15 cellular contexts compared by ENCODE assay signal in the genomic region with DNA sequence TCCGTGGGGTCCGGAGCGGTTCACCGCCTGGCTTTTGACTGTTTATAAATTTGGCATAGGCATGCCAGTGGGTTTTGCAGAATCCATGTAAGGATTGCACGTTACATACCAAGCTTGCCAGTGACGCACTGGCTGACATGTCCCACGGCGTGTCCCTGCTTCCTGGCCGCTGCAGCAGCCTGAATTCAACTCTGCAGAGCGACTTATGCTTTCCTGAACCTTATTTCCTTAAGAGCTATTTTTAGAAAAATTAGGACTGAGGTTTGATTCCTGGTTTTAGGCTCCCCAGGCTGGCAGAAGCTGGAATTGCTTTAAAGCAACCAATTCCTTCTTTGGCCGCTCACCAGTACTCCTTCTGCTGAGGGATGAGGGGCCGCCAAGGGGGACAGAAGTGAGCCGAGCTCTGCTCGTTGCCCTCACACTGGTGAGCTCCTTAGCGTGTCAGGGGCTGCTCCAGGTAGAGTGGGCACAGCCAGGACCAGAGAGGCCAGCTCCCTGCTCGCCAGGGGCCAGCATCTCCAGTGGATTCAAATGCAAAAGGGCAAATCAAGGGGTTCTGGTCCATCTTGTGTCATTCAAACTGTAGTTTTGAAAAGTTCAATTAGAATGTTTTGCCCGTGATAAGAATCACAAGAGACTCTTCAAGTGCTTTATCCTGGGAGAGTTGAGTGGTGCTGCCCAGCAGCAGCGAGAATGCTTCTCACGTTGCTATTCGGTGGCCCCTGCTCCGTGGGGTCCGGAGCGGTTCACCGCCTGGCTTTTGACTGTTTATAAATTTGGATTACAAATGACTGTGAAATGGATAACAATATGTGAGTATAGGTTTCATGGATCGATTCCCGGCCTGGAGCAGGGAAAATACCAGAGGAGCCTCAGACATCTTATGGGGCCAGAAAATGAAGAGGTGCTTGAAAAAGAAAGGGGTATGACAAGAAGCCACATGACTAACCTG. TPM values are rescaled to one million over a fixed set of nuclear protein-coding genes. Genes with fewer than 3 reads are reported as not detected.
A peak's percentile ranks its signal among the peaks of the same experiment; 100 is the strongest.
DNase-seq lines count a peak whose midpoint lies in the region; ATAC-seq and TF ChIP-seq lines count a peak whose summit lies in the region.
"Had no signal": no experiment of that assay in that cellular context is flagged by ENCODE, and none has a peak within 500 bp of the region (broad histone marks: within the 10 kb centered on the region; RNA-seq: fewer than 3 reads in every experiment).

No MANE protein-coding gene starts in this region.

- no peaks in the 10 kb centered on the region for H3K9me2 ChIP-seq in GM23248 (ENCODE audit: insufficient read depth)

- H3K4me3 Mint-ChIP-seq in osteocyte (ENCODE audit: unreplicated experiment) = no peak overlapping the region
- no peak overlapping the region for H3K4me3 Mint-ChIP-seq in naive thymus-derived CD8-positive, alpha-beta T cell
- H3K4me3 Mint-ChIP-seq: activated CD4-positive, alpha-beta T cell treated with anti-CD3 and anti-CD28 coated beads, Interleukin-2, amount 10 ng/mL, durations not matched to agents 7 days and 5 days; activated T-cell treated with anti-CD3 and anti-CD28 coated beads, Interleukin-2, amount 50 U/mL, for 4 hours; stimulated activated naive B cell treated with anti-CD40 and anti-IgM and Interleukin-4, amounts not matched to agents 10 μg/mL and 1 μg/mL and 100 μg/mL, for 72 hours had no signal

- intact Hi-C loops in heart right ventricle (cut with DNase I) = loop anchor here in 2 of 10 donors (2.0 to 5.0 kb wide), 2 partner anchors 182 to 185 kb away; no protein-coding TSS in a partner anchor

- peaks cover 3% of the 10 kb centered on the region for H3K9me3 Mint-ChIP-seq in osteocyte (ENCODE audit: unreplicated experiment)
- peaks cover 0 to 16% (median 3%) of the 10 kb centered on the region in 9 donors for H3K9me3 Mint-ChIP-seq in naive thymus-derived CD8-positive, alpha-beta T cell
- H3K9me3 Mint-ChIP-seq: activated T-cell treated with anti-CD3 and anti-CD28 coated beads, Interleukin-2, amount 50 U/mL, for 4 hours had no signal

- H3K9me3 ChIP-seq in GM23248 (ENCODE audit: low read depth) = no peaks in the 10 kb centered on the region
- no peaks in the 10 kb centered on the region for H3K9me3 ChIP-seq in heart right ventricle
- H3K9me3 ChIP-seq: neutrophil, vagina had no signal

- no peaks in the 10 kb centered on the region for H3K79me2 ChIP-seq in GM23248 (ENCODE audit: insufficient read depth)

- TF ChIP-seq CTCF in heart right ventricle (IDR thresholded peaks at IDR 0.05) (peak in 8 of 9 donors; percentile 10 to 57 (median 37)), osteocyte (IDR thresholded peaks at IDR 0.05) (no peak)

- H3K27me3 Mint-ChIP-seq in osteocyte (ENCODE audit: unreplicated experiment) = peaks cover 9% of the 10 kb centered on the region
- H3K27me3 Mint-ChIP-seq in naive thymus-derived CD8-positive, alpha-beta T cell = peaks cover 16 to 77% (median 37%) of the 10 kb centered on the region in 5 donors

- H3K9ac ChIP-seq in GM23248 = no peak overlapping the region
- H3K9ac ChIP-seq: BLaER1 had no signal

- POLR2A ChIA-PET in naive thymus-derived CD8-positive, alpha-beta T cell (lab: Charles Lee) = interaction anchor here (0.9 kb wide), 1 partner anchor 10 kb away, joined by 3 read pairs; no protein-coding TSS in a partner anchor

- DNase-seq in GM23248 = peak; percentile 28
- DNase-seq in astrocyte of the hippocampus (ENCODE audit: low read depth, low spot score) = peak; percentile 8
- DNase-seq in heart right ventricle = no peak
- DNase-seq in osteocyte (ENCODE audit: extremely low spot score, unreplicated experiment) = peak; percentile 85
- DNase-seq in naive thymus-derived CD8-positive, alpha-beta T cell = no peak
- DNase-seq: activated CD4-positive, alpha-beta T cell treated with anti-CD3 and anti-CD28 coated beads, Interleukin-2, amount 10 ng/mL, durations not matched to agents 7 days and 5 days; activated T-cell treated with anti-CD3 and anti-CD28 coated beads, Interleukin-2, amount 50 U/mL, for 4 hours; DMS 273 treated with DMSO at 0.1 percent for 48 hours; stimulated activated naive B cell treated with anti-CD40 and anti-IgM and Interleukin-4, amounts not matched to agents 10 μg/mL and 1 μg/mL and 100 μg/mL, for 72 hours had no signal

- H3K36me3 ChIP-seq in GM23248 (ENCODE audit: low read depth) (no peaks in the 10 kb centered on the region), heart right ventricle (no peaks in the 10 kb centered on the region)
- H3K36me3 ChIP-seq: BLaER1, neutrophil, vagina had no signal

- H3K4me2 ChIP-seq in GM23248 (ENCODE audit: unreplicated experiment) = no peak overlapping the region
- H3K4me2 ChIP-seq: BLaER1 had no signal

- peak; percentile 16 to 63 (median 50) for ATAC-seq in heart right ventricle
- no peak for ATAC-seq in HG02678 (IDR thresholded peaks at IDR 0.05; ENCODE audit: unreplicated experiment)
- ATAC-seq in HG02870 (IDR thresholded peaks at IDR 0.05; ENCODE audit: unreplicated experiment) = no peak
- ATAC-seq in naive thymus-derived CD8-positive, alpha-beta T cell = no peak
- no peak for ATAC-seq in GM18909 (IDR thresholded peaks at IDR 0.05; ENCODE audit: poor library complexity, unreplicated experiment)
- ATAC-seq: activated T-cell treated with anti-CD3 and anti-CD28 coated beads, Interleukin-2, amount 50 U/mL, for 4 hours had no signal

- in situ Hi-C loops in GM23248 (cut with MboI) = no loop called here

- no peaks in the 10 kb centered on the region for H3F3A ChIP-seq in GM23248 (ENCODE audit: insufficient read depth)

- H3K27ac Mint-ChIP-seq in osteocyte (ENCODE audit: unreplicated experiment) = no peak overlapping the region
- no peak overlapping the region for H3K27ac Mint-ChIP-seq in naive thymus-derived CD8-positive, alpha-beta T cell
- H3K27ac Mint-ChIP-seq: activated CD4-positive, alpha-beta T cell treated with anti-CD3 and anti-CD28 coated beads, Interleukin-2, amount 10 ng/mL, durations not matched to agents 7 days and 5 days; stimulated activated naive B cell treated with anti-CD40 and anti-IgM and Interleukin-4, amounts not matched to agents 10 μg/mL and 1 μg/mL and 100 μg/mL, for 72 hours had no signal

- H3K36me3 Mint-ChIP-seq in osteocyte (ENCODE audit: unreplicated experiment) = no peaks in the 10 kb centered on the region
- H3K36me3 Mint-ChIP-seq in naive thymus-derived CD8-positive, alpha-beta T cell = peaks cover 0 to 1% (median 0%) of the 10 kb centered on the region in 3 donors

- H3K4me1 ChIP-seq in GM23248 (ENCODE audit: insufficient read depth) (no peaks in the 10 kb centered on the region), heart right ventricle (peaks cover 0 to 10% (median 7%) of the 10 kb centered on the region in 9 donors)
- H3K4me1 ChIP-seq: vagina had no signal

- no peak overlapping the region for H3K4me3 ChIP-seq in GM23248
- H3K4me3 ChIP-seq in heart right ventricle = no peak overlapping the region
- H3K4me3 ChIP-seq: BLaER1, vagina had no signal

- H3K27me3 ChIP-seq in GM23248 (replicated peaks; ENCODE audit: insufficient read depth) = peaks cover 25% of the 10 kb centered on the region
- peaks cover 0 to 80% (median 58%) of the 10 kb centered on the region in 7 donors for H3K27me3 ChIP-seq in heart right ventricle

- no peaks in the 10 kb centered on the region for H4K20me1 ChIP-seq in GM23248 (ENCODE audit: insufficient read depth)
- H4K20me1 ChIP-seq: BLaER1 had no signal

- no peaks in the 10 kb centered on the region for H3K4me1 Mint-ChIP-seq in osteocyte (ENCODE audit: unreplicated experiment)
- H3K4me1 Mint-ChIP-seq in naive thymus-derived CD8-positive, alpha-beta T cell = peaks cover 15 to 36% (median 19%) of the 10 kb centered on the region in 4 donors

- H3K27ac ChIP-seq in GM23248 = no peak overlapping the region
- no peak overlapping the region for H3K27ac ChIP-seq in heart right ventricle
- H3K27ac ChIP-seq: BLaER1, neutrophil, vagina had no signal

- WGBS in GM23248 (ENCODE audit: low coverage in 1 of 2, low lambda C conversion rate in 2 of 2, missing lambda C conversion rate in 2 of 2), 2 experiments = 42 to 43% methylated on average over 26 of the region's 26 CpGs
- 49 to 60% methylated on average over 26 of the region's 26 CpGs for WGBS in heart right ventricle, 2 donors

- no peak overlapping the region for H2AFZ ChIP-seq in GM23248

RNA-seq across cellular contexts. Expression of a gene that starts 17.5 kb away (rescaled TPM):
- total RNA-seq in GM23248 (2014; rRNA removed; shearing (Covaris generic)) = not detected in 2 replicates
- polyA plus RNA-seq in GM23248 (2016; fragmentation: Nextera tagmentation; extraction: Ambion mirVana) (0.23 and 0.70 TPM in 2 replicates), heart right ventricle (under 1 TPM; 0.04 to 0.15 TPM)
- total RNA-seq in heart right ventricle (1 to 10 TPM in 2 of 10 donors, under 1 TPM in 7, not detected in 1; 0.05 to 3.6 (median 0.32) TPM), osteocyte (not detected in 2 replicates)
- 10 to 100 TPM in 1 of 2 experiments, 1 to 10 TPM in 1; 7.4 to 10.4 TPM for total RNA-seq in naive thymus-derived CD8-positive, alpha-beta T cell
- polyA plus RNA-seq in naive thymus-derived CD8-positive, alpha-beta T cell = under 1 TPM; 0.44 to 0.97 (median 0.94) TPM

Comparison
In these comparisons a context has a peak if more than half of its experiments do, and no peak if none do; other contexts are left out.
1. DNase-seq: peak in GM23248 (single experiment), astrocyte of the hippocampus (single experiment) and osteocyte (single experiment); none in heart right ventricle (0 of 2) and naive thymus-derived CD8-positive, alpha-beta T cell (0 of 10).
2. ATAC-seq: peak in heart right ventricle (8 of 8); none in HG02678 (single experiment), HG02870 (single experiment), naive thymus-derived CD8-positive, alpha-beta T cell (0 of 2) and GM18909 (single experiment).